11 cellular contexts compared by ENCODE assay signal in genomic region chrX:21375795-21376069, GRCh38. TPM values are rescaled to one million over a fixed set of nuclear protein-coding genes. Genes with fewer than 3 reads are reported as not detected.
A peak's percentile ranks its signal among the peaks of the same experiment; 100 is the strongest.
DNase-seq lines count a peak whose midpoint lies in the region; ATAC-seq and TF ChIP-seq lines count a peak whose summit lies in the region.
"Had no signal": no experiment of that assay in that cellular context is flagged by ENCODE, and none has a peak within 500 bp of the region (broad histone marks: within the 10 kb centered on the region; RNA-seq: fewer than 3 reads in every experiment).

No MANE protein-coding gene starts in this region.

- WGBS in hepatocyte (ENCODE audit: low lambda C conversion rate, missing lambda C conversion rate) = 55% methylated on average over 5 of the region's 5 CpGs
- WGBS in tibial nerve, 2 donors = 27 to 35% methylated on average over 5 of the region's 5 CpGs

- H4K20me1 ChIP-seq in OCI-LY3 (ENCODE audit: insufficient read depth, low read length) (peaks cover 4% of the 10 kb centered on the region; the same call in 1 of the 2 replicates), hepatocyte (ENCODE audit: insufficient read depth, poor library complexity, severe bottlenecking) (no peaks in the 10 kb centered on the region), osteoblast (ENCODE audit: insufficient read depth, low read length) (no peaks in the 10 kb centered on the region)

- TF ChIP-seq CTCF in OCI-LY3 (IDR thresholded peaks at IDR 0.05; ENCODE audit: low read depth, low read length) (peak; percentile 22; the same call in 1 of the 2 replicates), hepatocyte (IDR thresholded peaks at IDR 0.05; ENCODE audit: poor library complexity) (peak; percentile 11), tibial nerve (IDR thresholded peaks at IDR 0.05) (no peak), osteoblast (IDR thresholded peaks at IDR 0.05; ENCODE audit: extremely low read depth, low read depth, low read length) (no peak)

- H3K9me3 Mint-ChIP-seq in activated naive CD4-positive, alpha-beta T cell treated with anti-CD3 and anti-CD28 coated beads for 36 hours = no peaks in the 10 kb centered on the region
- no peaks in the 10 kb centered on the region for H3K9me3 Mint-ChIP-seq in activated naive CD4-positive, alpha-beta T cell treated with anti-CD3 and anti-CD28 coated beads, Interleukin-2, amount 50 U/mL, for 72 hours

- TF ChIP-seq EP300 in tibial nerve (IDR thresholded peaks at IDR 0.05) = no peak

- H3K9me2 ChIP-seq in hepatocyte (replicated peaks; ENCODE audit: insufficient read depth) = no peaks in the 10 kb centered on the region

- peak overlapping the region; percentile 96; the same call in 1 of the 2 replicates for H3K9ac ChIP-seq in OCI-LY3 (ENCODE audit: low read length)

- H3K36me3 Mint-ChIP-seq in activated naive CD4-positive, alpha-beta T cell treated with anti-CD3 and anti-CD28 coated beads for 36 hours (ENCODE audit: low read depth) = no peaks in the 10 kb centered on the region
- H3K36me3 Mint-ChIP-seq in activated naive CD4-positive, alpha-beta T cell treated with anti-CD3 and anti-CD28 coated beads, Interleukin-2, amount 50 U/mL, for 72 hours = peaks cover 0 to 4% of the 10 kb centered on the region in 2 donors

- intact Hi-C loops in activated naive CD4-positive, alpha-beta T cell treated with anti-CD3 and anti-CD28 coated beads for 36 hours (cut with micrococcal nuclease) = loop anchor here (2.0 to 10.0 kb wide), 6 partner anchors 63 to 1111 kb away; partner anchors contain the start of genes MBTPS2 and RPS6KA3

- H3K4me1 ChIP-seq in OCI-LY3 (ENCODE audit: low read length) (peaks cover 19% of the 10 kb centered on the region), hepatocyte (ENCODE audit: insufficient read depth) (no peaks in the 10 kb centered on the region), tibial nerve (no peaks in the 10 kb centered on the region), osteoblast (ENCODE audit: insufficient read depth, low read length) (no peaks in the 10 kb centered on the region)

- H3K4me2 ChIP-seq in OCI-LY3 (ENCODE audit: low read length) = peak overlapping the region; percentile 97
- peak overlapping the region; percentile 89 for H3K4me2 ChIP-seq in hepatocyte
- no peak overlapping the region for H3K4me2 ChIP-seq in osteoblast (ENCODE audit: insufficient read depth, low read length)

- peak overlapping the region; percentile 92 for H3K4me3 Mint-ChIP-seq in activated naive CD4-positive, alpha-beta T cell treated with anti-CD3 and anti-CD28 coated beads for 36 hours

- TF ChIP-seq POLR2A in tibial nerve (IDR thresholded peaks at IDR 0.05) = no peak

- H3K4me3 ChIP-seq in OCI-LY3 (ENCODE audit: low read length) (peak overlapping the region; percentile 99), hepatocyte (peak overlapping the region; percentile 16), tibial nerve (peak overlapping the region; percentile 9 to 74 (median 48)), osteoblast (ENCODE audit: insufficient read depth, low read length) (no peak overlapping the region)

- H3K9me3 ChIP-seq in OCI-LY3 (ENCODE audit: insufficient read depth, low read length) (no peaks in the 10 kb centered on the region), hepatocyte (ENCODE audit: low read depth) (no peaks in the 10 kb centered on the region), tibial nerve (no peaks in the 10 kb centered on the region), osteoblast (ENCODE audit: low read depth, low read length) (no peaks in the 10 kb centered on the region)

- CTCF ChIA-PET in activated naive CD4-positive, alpha-beta T cell treated with anti-CD3 and anti-CD28 coated beads for 36 hours (lab: Charles Lee) = interaction anchor here (0.6 to 1.1 kb wide), 2 partner anchors 9 to 45 kb away, joined by 3 read pairs; no protein-coding TSS in a partner anchor

- no peak overlapping the region for H3K27ac Mint-ChIP-seq in activated naive CD4-positive, alpha-beta T cell treated with anti-CD3 and anti-CD28 coated beads for 36 hours
- H3K27ac Mint-ChIP-seq in activated naive CD4-positive, alpha-beta T cell treated with anti-CD3 and anti-CD28 coated beads, Interleukin-2, amount 50 U/mL, for 72 hours = no peak overlapping the region

- no peaks in the 10 kb centered on the region for H3K27me3 ChIP-seq in OCI-LY3 (ENCODE audit: low read depth, low read length)
- H3K27me3 ChIP-seq in hepatocyte = peaks cover 8% of the 10 kb centered on the region
- peaks cover 0 to 3% of the 10 kb centered on the region in 2 donors for H3K27me3 ChIP-seq in tibial nerve
- peaks cover 18% of the 10 kb centered on the region for H3K27me3 ChIP-seq in osteoblast (ENCODE audit: insufficient read depth, low read length)

- peaks cover 34% of the 10 kb centered on the region for H3K4me1 Mint-ChIP-seq in activated naive CD4-positive, alpha-beta T cell treated with anti-CD3 and anti-CD28 coated beads for 36 hours (ENCODE audit: low read depth)

- no peak overlapping the region for H3K27ac ChIP-seq in OCI-LY3 (ENCODE audit: low read length)
- no peak overlapping the region for H3K27ac ChIP-seq in hepatocyte
- no peak overlapping the region for H3K27ac ChIP-seq in tibial nerve
- no peak overlapping the region for H3K27ac ChIP-seq in osteoblast (ENCODE audit: low read depth, low read length)

- peaks cover 35% of the 10 kb centered on the region for H3K79me2 ChIP-seq in OCI-LY3 (ENCODE audit: low read length)
- no peaks in the 10 kb centered on the region for H3K79me2 ChIP-seq in hepatocyte
- H3K79me2 ChIP-seq in osteoblast (ENCODE audit: insufficient read depth, low read length) = no peaks in the 10 kb centered on the region

- no peak overlapping the region for H2AFZ ChIP-seq in OCI-LY3 (ENCODE audit: low read depth, low read length)
- H2AFZ ChIP-seq in hepatocyte = no peak overlapping the region
- H2AFZ ChIP-seq in osteoblast (ENCODE audit: low read length) = no peak overlapping the region

- no peaks in the 10 kb centered on the region for H3K27me3 Mint-ChIP-seq in activated naive CD4-positive, alpha-beta T cell treated with anti-CD3 and anti-CD28 coated beads for 36 hours (ENCODE audit: low read depth)

- no peak for DNase-seq in activated naive CD4-positive, alpha-beta T cell treated with anti-CD3 and anti-CD28 coated beads for 36 hours
- DNase-seq in activated naive CD4-positive, alpha-beta T cell treated with anti-CD3 and anti-CD28 coated beads, Interleukin-2, amount 50 U/mL, for 72 hours (ENCODE audit: low spot score in 2 of 2) = no peak
- DNase-seq in hepatocyte (ENCODE audit: low spot score) = peak; percentile 8
- no peak for DNase-seq in tibial nerve (ENCODE audit: low spot score in 2 of 2)
- no peak for DNase-seq in osteoblast (ENCODE audit: insufficient read length, low spot score, missing footprints)
- no peak for DNase-seq in midbrain (lab: John Stamatoyannopoulos, UW)
- DNase-seq: DMS79 treated with DMSO at 0.1 percent for 48 hours, foreskin melanocyte had no signal

- H3K36me3 ChIP-seq in OCI-LY3 (replicated peaks; ENCODE audit: low read depth, low read length) = no peaks in the 10 kb centered on the region
- no peaks in the 10 kb centered on the region for H3K36me3 ChIP-seq in hepatocyte (replicated peaks; ENCODE audit: insufficient read depth, low read depth)
- H3K36me3 ChIP-seq in tibial nerve = no peaks in the 10 kb centered on the region
- no peaks in the 10 kb centered on the region for H3K36me3 ChIP-seq in osteoblast (ENCODE audit: insufficient read depth, low read length)

- no peak for ATAC-seq in activated naive CD4-positive, alpha-beta T cell treated with anti-CD3 and anti-CD28 coated beads, Interleukin-2, amount 50 U/mL, for 72 hours
- no peak for ATAC-seq in GM21576 (IDR thresholded peaks at IDR 0.05; ENCODE audit: unreplicated experiment)

RNA-seq across cellular contexts. Expression of gene CNKSR2, which starts 1.5 kb away (rescaled TPM):
- 1 to 10 TPM; 6.6 to 8.4 TPM for total RNA-seq in activated naive CD4-positive, alpha-beta T cell treated with anti-CD3 and anti-CD28 coated beads for 36 hours
- total RNA-seq in activated naive CD4-positive, alpha-beta T cell treated with anti-CD3 and anti-CD28 coated beads, Interleukin-2, amount 50 U/mL, for 72 hours = 1 to 10 TPM; 7.7 to 8.0 TPM
- 8.0 and 10.3 TPM in 2 replicates for total RNA-seq in hepatocyte
- 1.5 and 1.8 TPM in 2 replicates for polyA plus RNA-seq in hepatocyte
- 10 to 100 TPM; 28.8 to 98.3 (median 56.5) TPM for total RNA-seq in tibial nerve
- 1.2 and 1.8 TPM in 2 replicates for total RNA-seq in osteoblast
- total RNA-seq: M059J had no signal

Comparison
In these comparisons a context has a peak if more than half of its experiments do, and no peak if none do; other contexts are left out.
1. CTCF ChIP-seq: peak in OCI-LY3 (single experiment) and hepatocyte (single experiment); none in tibial nerve (0 of 5) and osteoblast (single experiment).